ENCODE assay signal across 29 cellular contexts in genomic region chr1:197944485-197944884, GRCh38. TPM values are rescaled to one million over a fixed set of nuclear protein-coding genes. Genes with fewer than 3 reads are reported as not detected.
"Had no signal": no experiment of that assay in that cellular context is flagged by ENCODE, and none has a peak within 500 bp of the region (broad histone marks: within the 10 kb centered on the region; RNA-seq: fewer than 3 reads in every experiment).

No MANE protein-coding gene starts in this region.

- H3K9me3 ChIP-seq: adrenal gland, breast epithelium, SJSA1 had no signal

- H3K27me3 ChIP-seq: adrenal gland, breast epithelium, SJSA1 had no signal

- DNase-seq: activated CD4-positive, alpha-beta T cell treated with anti-CD3 and anti-CD28 coated beads for 4 hours; activated CD8-positive, alpha-beta memory T cell treated with anti-CD3 and anti-CD28 coated beads, Interleukin-2, amount 50 U/mL, for 4 hours; activated CD8-positive, alpha-beta T cell treated with anti-CD3 and anti-CD28 coated beads for 36 hours; activated naive CD4-positive, alpha-beta T cell treated with anti-CD3 and anti-CD28 coated beads, Interleukin-2, amount 50 U/mL, for 16 hours; activated naive CD8-positive, alpha-beta T cell treated with anti-CD3 and anti-CD28 coated beads, Interleukin-2, amount 10 ng/mL, durations not matched to agents 7 days and 5 days; adrenal gland; aorta; caudate nucleus; KBM-7; NCI-H1092; NCI-H1417; NCI-H1694 treated with DMSO at 0.1 percent for 48 hours; NCI-H2029 treated with DMSO at 0.1 percent for 48 hours; NCI-H345; NCI-H510A; NCI-H526 treated with DMSO at 0.1 percent for 48 hours; NCI-H82; RPMI8226; SHP77; SW 1271 had no signal

- H3K4me3 ChIP-seq: adrenal gland, breast epithelium, SJSA1 had no signal

- H3K27ac ChIP-seq: adrenal gland, breast epithelium, SJSA1 had no signal

- H3K36me3 ChIP-seq: adrenal gland, breast epithelium, SJSA1 had no signal

- H3K4me1 ChIP-seq: adrenal gland, breast epithelium, SJSA1 had no signal

- ATAC-seq: activated CD4-positive, CD25-positive, alpha-beta regulatory T cell treated with anti-CD3 and anti-CD28 coated beads, Interleukin-2, amount 50 U/mL, for 24 hours; activated CD8-positive, alpha-beta T cell treated with anti-CD3 and anti-CD28 coated beads for 36 hours; Panc1; SK-N-SH treated with all-trans-retinoic acid at 6 μM for 48 hours had no signal

RNA-seq across cellular contexts. Expression of gene LHX9, which starts 27.3 kb away (rescaled TPM):
- total RNA-seq: activated CD8-positive, alpha-beta T cell treated with anti-CD3 and anti-CD28 coated beads for 36 hours; activated naive CD8-positive, alpha-beta T cell treated with anti-CD3 and anti-CD28 coated beads, Interleukin-2, amount 10 ng/mL, durations not matched to agents 7 days and 5 days; breast epithelium; chondrocyte; MCF 10A; OCI-LY7; T-helper 1 cell treated with Interleukin-12 subunit alpha and Interleukin-12 subunit beta and Interleukin-4 antibody, amounts not matched to agents 30 ng/mL and 1 ng/mL, for 36 hours had no signal
